In the genomic region with DNA sequence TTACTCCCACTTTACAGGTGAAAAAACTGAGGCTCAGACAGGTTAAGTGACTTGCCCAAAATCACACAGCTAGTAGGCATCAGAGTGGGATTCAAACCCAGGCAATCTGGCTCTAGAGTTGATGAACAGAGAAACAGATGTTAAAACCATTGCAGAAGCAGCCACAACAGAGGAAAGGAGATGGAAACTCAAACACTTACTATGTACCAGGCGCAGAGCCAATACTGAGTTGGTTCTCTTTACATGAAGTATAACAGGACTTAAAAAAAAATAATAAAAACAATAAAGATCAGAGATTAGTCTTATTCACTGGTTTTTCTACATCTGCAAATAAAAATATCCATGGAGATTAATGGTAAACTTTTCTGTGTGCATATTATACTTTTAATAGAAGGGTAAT, we compare ENCODE assay signal across 15 cellular contexts.
"Had no signal": no experiment of that assay in that cellular context is flagged by ENCODE, and none has a peak within 500 bp of the region (broad histone marks: within the 10 kb centered on the region; RNA-seq: fewer than 3 reads in every experiment).

No MANE protein-coding gene starts in this region.

- H3K36me3 ChIP-seq: lower lobe of right lung, tibial artery had no signal

- H3K4me3 Mint-ChIP-seq: activated CD8-positive, alpha-beta T cell treated with anti-CD3 and anti-CD28 coated beads, Interleukin-2, amount 10 ng/mL, durations not matched to agents 7 days and 5 days; activated naive CD8-positive, alpha-beta T cell treated with anti-CD3 and anti-CD28 coated beads, Interleukin-2, amount 50 U/mL, for 24 hours had no signal

- DNase-seq: activated CD4-positive, alpha-beta T cell treated with anti-CD3 and anti-CD28 coated beads for 4 hours; activated CD8-positive, alpha-beta memory T cell treated with anti-CD3 and anti-CD28 coated beads, Interleukin-2, amount 50 U/mL, for 48 hours; activated CD8-positive, alpha-beta T cell treated with anti-CD3 and anti-CD28 coated beads, Interleukin-2, amount 10 ng/mL, durations not matched to agents 7 days and 5 days; activated naive CD4-positive, alpha-beta T cell treated with Interleukin-2 at 50 U/mL for 16 hours; activated naive CD8-positive, alpha-beta T cell treated with anti-CD3 and anti-CD28 coated beads, Interleukin-2, amount 50 U/mL, for 24 hours; body of pancreas; cerebellar nuclear complex; esophagus squamous epithelium; hypothalamus; left cardiac atrium; lower lobe of right lung; midbrain; small intestine; tibial artery had no signal

- H3K9me3 ChIP-seq: body of pancreas, esophagus squamous epithelium, lower lobe of right lung, tibial artery had no signal

- H3K9me3 Mint-ChIP-seq: activated naive CD8-positive, alpha-beta T cell treated with anti-CD3 and anti-CD28 coated beads, Interleukin-2, amount 50 U/mL, for 24 hours had no signal

- H3K4me3 ChIP-seq: body of pancreas, esophagus squamous epithelium, lower lobe of right lung, tibial artery had no signal

- H3K4me1 ChIP-seq: body of pancreas, parathyroid adenoma had no signal

- H3K27me3 ChIP-seq: body of pancreas, esophagus squamous epithelium, tibial artery had no signal

- H3K27ac Mint-ChIP-seq: activated CD8-positive, alpha-beta T cell treated with anti-CD3 and anti-CD28 coated beads, Interleukin-2, amount 10 ng/mL, durations not matched to agents 7 days and 5 days; activated naive CD8-positive, alpha-beta T cell treated with anti-CD3 and anti-CD28 coated beads, Interleukin-2, amount 50 U/mL, for 24 hours had no signal

- H3K27me3 Mint-ChIP-seq: activated naive CD8-positive, alpha-beta T cell treated with anti-CD3 and anti-CD28 coated beads, Interleukin-2, amount 50 U/mL, for 24 hours had no signal

- H3K27ac ChIP-seq: body of pancreas, lower lobe of right lung, parathyroid adenoma, tibial artery had no signal
